8 cellular contexts compared by ENCODE assay signal in the genomic region with DNA sequence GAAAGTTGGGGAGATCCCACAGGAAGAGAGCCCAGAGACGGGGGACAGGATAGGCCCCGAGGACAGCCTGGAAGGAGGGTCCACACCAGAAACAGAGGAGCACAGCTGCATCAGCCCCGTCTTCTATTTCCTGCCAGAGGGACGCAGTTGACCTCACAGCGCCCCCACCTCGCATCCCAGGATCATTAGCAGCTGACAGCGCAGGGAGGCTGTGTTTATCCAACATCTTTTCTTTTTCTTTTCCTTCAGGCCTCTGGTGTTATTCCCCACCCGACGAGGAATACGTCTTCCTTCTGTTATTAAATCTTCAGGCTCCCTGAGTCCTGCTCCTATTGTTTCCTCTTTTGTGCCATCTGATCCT.
DNase-seq lines count a peak whose midpoint lies in the region; ATAC-seq, FAIRE-seq and TF ChIP-seq lines count a peak whose summit lies in the region.

No MANE protein-coding gene starts in this region.

- no peak overlapping the region for H3K27ac ChIP-seq in H1 (ENCODE audit: low read depth, low read length)

- CTCF ChIA-PET in H1 (lab: Charles Lee; ENCODE audit: partially characterized antibody) = interaction anchor here (0.5 to 4.9 kb wide), 25 partner anchors 10 to 769 kb away, joined by 3 to 42 read pairs (median 3); partner anchors contain the start of gene DCHS2

- peak in 1 of 2 experiments; percentile 15; a peak in 1 of 4 replicates for TF ChIP-seq RAD21 in H1 (IDR thresholded peaks at IDR 0.05 in 1 of 2, conservative IDR thresholded peaks at IDR 0.05 in 1 of 2; ENCODE audit: low read depth in 2 of 2, low read length in 2 of 2)

- H2AFZ ChIP-seq in H1 (ENCODE audit: low read length) = peak overlapping the region; percentile 82

- no peak overlapping the region for H4K8ac ChIP-seq in H1 (ENCODE audit: extremely low read depth, insufficient read depth, low read length)

- H3K79me1 ChIP-seq in H1 (ENCODE audit: low read depth, low read length) = no peaks in the 10 kb centered on the region

- no peaks in the 10 kb centered on the region for H4K20me1 ChIP-seq in H1 (replicated peaks in 1 of 2; ENCODE audit: control insufficient read depth in 1 of 2, insufficient read depth in 2 of 2, low read length in 2 of 2)

- H3K4me2 ChIP-seq in H1 (ENCODE audit: insufficient read depth in 1 of 2, low read depth in 2 of 2, low read length in 2 of 2) = peak overlapping the region; percentile 82 to 99

- no peak overlapping the region for H3K9ac ChIP-seq in H1 (replicated peaks in 1 of 4; ENCODE audit: extremely low read depth in 1 of 4, low read depth in 3 of 4, low read length in 3 of 4)

- no peaks in the 10 kb centered on the region for H3K36me3 ChIP-seq in H1 (ENCODE audit: control insufficient read depth in 2 of 4, insufficient read depth in 4 of 4, low read length in 3 of 4)

- no peaks in the 10 kb centered on the region for H3K9me3 ChIP-seq in H1 (ENCODE audit: insufficient read depth in 2 of 2, low read depth in 1 of 2, low read length in 1 of 2)

- TF ChIP-seq EP300 in H1 (IDR thresholded peaks at IDR 0.05; ENCODE audit: borderline replicate concordance in 1 of 2, low read depth in 2 of 2, low read length in 2 of 2) = no peak

- TF ChIP-seq POLR2A in H1 (IDR thresholded peaks at IDR 0.05; ENCODE audit: control extremely low read depth in 1 of 2, low read depth in 2 of 2, low read length in 2 of 2) = no peak

- H2BK5ac ChIP-seq in H1 (ENCODE audit: low read depth, low read length) = no peak overlapping the region

- no peak overlapping the region for H3K18ac ChIP-seq in H1 (ENCODE audit: extremely low read depth, low read length)

- H3K23ac ChIP-seq in H1 (ENCODE audit: insufficient read length) = no peak overlapping the region

- no peak overlapping the region for H3K4ac ChIP-seq in H1 (replicated peaks; ENCODE audit: insufficient read length, low read depth, low read length)

- H3K14ac ChIP-seq in H1 (ENCODE audit: insufficient read length) = no peak overlapping the region

- 2% methylated on average over 10 of the region's 10 CpGs; no CpG with 5 or more reads in 1 of the 2 experiments for WGBS in H1 (ENCODE audit: extremely low coverage in 1 of 2, insufficient coverage in 1 of 2, insufficient read length in 1 of 2, insufficient replicate concordance in 2 of 2, low coverage in 1 of 2, low lambda C conversion rate in 2 of 2, missing lambda C conversion rate in 1 of 2), 2 experiments

- no peaks in the 10 kb centered on the region for H3K27me3 Mint-ChIP-seq in naive B cell

- peak overlapping the region; percentile 98 to 100 (median 99) for H3K27ac Mint-ChIP-seq in naive B cell

- TF ChIP-seq CTCF in GM10266 (IDR thresholded peaks at IDR 0.05; ENCODE audit: control insufficient read depth, insufficient read depth, low read depth, missing control alignments) (peak; percentile 45), H1 (IDR thresholded peaks at IDR 0.05; ENCODE audit: control extremely low read depth in 1 of 3, insufficient read depth in 1 of 3, low read depth in 1 of 3, low read length in 3 of 3) (peak in 2 of 3 experiments; percentile 35 to 47; a peak in 3 of 4 replicates)

- POLR2A ChIA-PET in H1 (lab: Charles Lee; ENCODE audit: partially characterized antibody) = no interaction called here

- H3K36me3 Mint-ChIP-seq in naive B cell = peaks cover 0 to 2% of the 10 kb centered on the region in 2 donors

- H3K4me3 Mint-ChIP-seq in naive B cell = peak overlapping the region; percentile 91 to 99 (median 95)

- DNase-seq in GM10266 (ENCODE audit: extremely low spot score) (peak; percentile 7), LHCN-M2 (ENCODE audit: low read depth) (peak; percentile 15), H1 (ENCODE audit: low read depth in 1 of 2, low spot score in 2 of 2) (peak in 1 of 2 experiments; percentile 69), naive B cell (no peak), NCI-H226 (no peak), GDM1 (lab: John Stamatoyannopoulos, UW) (no peak)
- no peak for DNase-seq in activated CD4-positive, alpha-beta T cell treated with anti-CD3 and anti-CD28 coated beads for 48 hours

- H2BK12ac ChIP-seq in H1 (ENCODE audit: low read depth, low read length) = no peak overlapping the region

- no peak overlapping the region for H2AK5ac ChIP-seq in H1 (ENCODE audit: low read depth, low read length)

- H3K23me2 ChIP-seq in H1 (ENCODE audit: low read depth, low read length) = peaks cover 11% of the 10 kb centered on the region

- H3K4me3 ChIP-seq in H1 (ENCODE audit: extremely low read depth in 1 of 4, insufficient read depth in 2 of 4, low read depth in 3 of 4, low read length in 4 of 4) = peak overlapping the region; percentile 69 to 90 (median 74); a peak in 7 of 8 replicates

- no peak overlapping the region for H2BK120ac ChIP-seq in H1 (replicated peaks; ENCODE audit: low read depth, low read length)

- H3K79me2 ChIP-seq in H1 (ENCODE audit: control insufficient read depth in 1 of 2, insufficient read depth in 2 of 2, low read length in 2 of 2) = no peaks in the 10 kb centered on the region

- ATAC-seq in GM21576 (IDR thresholded peaks at IDR 0.05; ENCODE audit: unreplicated experiment) (peak; percentile 45), naive B cell (ENCODE audit: low read depth in 2 of 2) (peak; percentile 10 to 13)

- H3K4me1 ChIP-seq in H1 (replicated peaks in 1 of 4; ENCODE audit: control insufficient read depth in 3 of 4, insufficient read depth in 4 of 4, low read length in 3 of 4) = peaks cover 0 to 5% (median 0%) of the 10 kb centered on the region in 4 experiments; a peak in 1 of 7 replicates

- H2BK20ac ChIP-seq in H1 (ENCODE audit: low read length) = no peak overlapping the region

- H2BK15ac ChIP-seq in H1 (ENCODE audit: low read length) = no peak overlapping the region

- no peak overlapping the region for H4K91ac ChIP-seq in H1 (replicated peaks; ENCODE audit: insufficient read length, low read length)

- H3K9me3 Mint-ChIP-seq in naive B cell = peaks cover 0 to 7% (median 2%) of the 10 kb centered on the region in 7 donors

- no peak for FAIRE-seq in H1 (lab: Jason Lieb, UNC)

- peaks cover 29 to 46% (median 32%) of the 10 kb centered on the region in 3 donors for H3K4me1 Mint-ChIP-seq in naive B cell

- no peak overlapping the region for H3K56ac ChIP-seq in H1 (replicated peaks; ENCODE audit: insufficient read length, low read depth, low read length)

- peaks cover 0 to 14% (median 9%) of the 10 kb centered on the region in 4 experiments; a peak in 4 of 7 replicates for H3K27me3 ChIP-seq in H1 (replicated peaks in 1 of 4; ENCODE audit: control insufficient read depth in 3 of 4, extremely low read depth in 1 of 4, insufficient read depth in 3 of 4, low read length in 3 of 4)

- no peak overlapping the region for H4K5ac ChIP-seq in H1 (ENCODE audit: insufficient read length, low read depth, low read length)

TF ChIP-seq in H1, 55 proteins besides CTCF, POLR2A, EP300 and RAD21:
- TF ChIP-seq SAP30 (IDR thresholded peaks at IDR 0.05; ENCODE audit: insufficient read depth, insufficient replicate concordance, low read length) (peak; percentile 26), YY1 (IDR thresholded peaks at IDR 0.05; ENCODE audit: low read depth, low read length) (no peak), SIN3A (conservative IDR thresholded peaks at IDR 0.05 in 1 of 2, IDR thresholded peaks at IDR 0.05 in 1 of 2; ENCODE audit: low read depth in 1 of 2, low read length in 2 of 2) (0 out of 4 replicates have a peak, but pooled peaks of 1 of the 2 experiments have one; percentile 21)

Comparison
In these comparisons a context has a peak if more than half of its experiments do, and no peak if none do; other contexts are left out.
1. DNase-seq: peak in GM10266 (single experiment) and LHCN-M2 (single experiment); none in naive B cell (single experiment), NCI-H226 (single experiment), GDM1 (single experiment) and activated CD4-positive, alpha-beta T cell treated with anti-CD3 and anti-CD28 coated beads for 48 hours (single experiment).